In genomic region chr7:158812684-158813083, GRCh38 we compare ENCODE assay signal across 11 cellular contexts. TPM values are rescaled to one million over a fixed set of nuclear protein-coding genes. Genes with fewer than 3 reads are reported as not detected.
DNase-seq lines count a peak whose midpoint lies in the region; ATAC-seq and TF ChIP-seq lines count a peak whose summit lies in the region.
"Had no signal": no experiment of that assay in that cellular context is flagged by ENCODE, and none has a peak within 500 bp of the region (broad histone marks: within the 10 kb centered on the region; RNA-seq: fewer than 3 reads in every experiment).

No MANE protein-coding gene starts in this region.

- TF ChIP-seq RAD21 in HCT116 (IDR thresholded peaks at IDR 0.05; ENCODE audit: low read depth), result no peak

- TF ChIP-seq POLR2A in HCT116 (IDR thresholded peaks at IDR 0.05; ENCODE audit: borderline replicate concordance, extremely low read depth, insufficient read depth, insufficient read length), result no peak

- H3K27me3 ChIP-seq in HCT116 (ENCODE audit: insufficient read depth, low read length), result no peaks in the 10 kb centered on the region
- no peaks in the 10 kb centered on the region for H3K27me3 ChIP-seq in mammary epithelial cell (ENCODE audit: insufficient read depth, low read length)
- H3K27me3 ChIP-seq: cardiac muscle cell had no signal

- H3K4me3 ChIP-seq in HCT116 (replicated peaks in 1 of 2; ENCODE audit: low read depth in 1 of 2, low read length in 2 of 2) (no peak overlapping the region), mammary epithelial cell (replicated peaks in 1 of 3; ENCODE audit: insufficient read depth in 1 of 3, low read depth in 2 of 3, low read length in 3 of 3) (no peak overlapping the region)
- H3K4me3 ChIP-seq: cardiac muscle cell had no signal

- CTCF ChIA-PET in HCT116 (lab: Charles Lee) (no interaction called here), mammary epithelial cell (lab: Charles Lee; ENCODE audit: low non-redundant PET) (no interaction called here)

- H3K4me1 ChIP-seq in HCT116 (ENCODE audit: control insufficient read depth in 1 of 2, insufficient read depth in 2 of 2, low read length in 2 of 2) (peaks cover 26 to 60% of the 10 kb centered on the region in 2 experiments), mammary epithelial cell (ENCODE audit: insufficient read depth, low read length) (peaks cover 48% of the 10 kb centered on the region)

- H4K20me1 ChIP-seq in HCT116 (ENCODE audit: insufficient read depth) (0 out of 2 replicates have a peak, but pooled peaks cover 6% of the 10 kb centered on the region), mammary epithelial cell (ENCODE audit: insufficient read depth, low read length) (no peaks in the 10 kb centered on the region)

- H3K36me3 ChIP-seq in HCT116 (ENCODE audit: control insufficient read depth in 1 of 2, insufficient read depth in 2 of 2, low read length in 2 of 2) (no peaks in the 10 kb centered on the region), mammary epithelial cell (ENCODE audit: insufficient read depth, low read length) (peaks cover 7% of the 10 kb centered on the region)
- H3K36me3 ChIP-seq: cardiac muscle cell had no signal

- intact Hi-C loops in HCT116 (cut with micrococcal nuclease), result no loop called here
- intact Hi-C loops in mammary epithelial cell (cut with micrococcal nuclease), result no loop called here

- ATAC-seq in HCT116, result no peak
- no peak for ATAC-seq in HG02642 (IDR thresholded peaks at IDR 0.05; ENCODE audit: poor library complexity, unreplicated experiment)
- ATAC-seq in HG02884 (IDR thresholded peaks at IDR 0.05; ENCODE audit: unreplicated experiment), result no peak
- ATAC-seq in HG03460 (IDR thresholded peaks at IDR 0.05; ENCODE audit: unreplicated experiment), result no peak

- H3K9ac ChIP-seq in HCT116 (ENCODE audit: low read length), result no peak overlapping the region
- no peak overlapping the region for H3K9ac ChIP-seq in mammary epithelial cell (ENCODE audit: insufficient read depth, low read length)

- dilution Hi-C loops in mammary epithelial cell (cut with HindIII; ENCODE audit: low sequenced_read_pairs), result no loop called here

- H3K27ac ChIP-seq in HCT116 (ENCODE audit: low read depth, low read length) (no peak overlapping the region), mammary epithelial cell (ENCODE audit: insufficient read depth, low read depth, low read length) (peak overlapping the region; percentile 10)
- H3K27ac ChIP-seq: cardiac muscle cell had no signal

- POLR2A ChIA-PET in HCT116 (lab: Charles Lee), result no interaction called here

- DNase-seq in HCT116 (ENCODE audit: low read depth, low spot score) (no peak), mammary epithelial cell (no peak), NCI-H146 treated with DMSO at 0.1 percent for 48 hours (lab: John Stamatoyannopoulos, UW; ENCODE audit: unreplicated experiment) (no peak)
- peak; percentile 57 to 64 for DNase-seq in activated CD4-positive, alpha-beta T cell treated with anti-CD3 and anti-CD28 coated beads, Interleukin-2, amount 50 U/mL, for 4 hours
- DNase-seq in stimulated activated CD4-positive, alpha-beta T cell treated with anti-CD3 and anti-CD28 coated beads, Interleukin-4, amount 100 ng/mL, for 1 hour, result peak; percentile 35
- DNase-seq: foreskin fibroblast, substantia nigra had no signal

- in situ Hi-C loops in mammary epithelial cell (cut with MboI; ENCODE audit: low sequenced_read_pairs in 2 of 2), result no loop called here

- TF ChIP-seq CTCF in HCT116 (IDR thresholded peaks at IDR 0.05 in 2 of 3, conservative IDR thresholded peaks at IDR 0.05 in 1 of 3; ENCODE audit: borderline replicate concordance in 1 of 3, insufficient read depth in 1 of 3, low read depth in 2 of 3, low read length in 2 of 3) (no peak), mammary epithelial cell (conservative IDR thresholded peaks at IDR 0.05 in 1 of 2, IDR thresholded peaks at IDR 0.05 in 1 of 2; ENCODE audit: extremely low read depth in 1 of 2, insufficient read depth in 1 of 2, low read depth in 1 of 2, low read length in 2 of 2) (no peak)

- H3K79me2 ChIP-seq in HCT116 (ENCODE audit: insufficient read depth, low read length) (peaks cover 96% of the 10 kb centered on the region), mammary epithelial cell (ENCODE audit: insufficient read depth, low read length) (peaks cover 97% of the 10 kb centered on the region)

- BruUV-seq in HCT116 (replicated peaks; lab: Mats Ljungman, UMichigan) (no TSS peak), mammary epithelial cell (replicated peaks; lab: Mats Ljungman, UMichigan) (no TSS peak)

- RAD21 ChIA-PET in HCT116 (lab: Charles Lee; ENCODE audit: low non-redundant PET in 1 of 2, low total read pairs in 2 of 2, uncharacterized antibody in 2 of 2, unreplicated experiment in 2 of 2), result no interaction called here

- 88% methylated on average over 4 of the region's 5 CpGs for WGBS in mammary epithelial cell (ENCODE audit: low coverage, missing lambda C conversion rate)

- H3K9me3 ChIP-seq in HCT116 (ENCODE audit: control insufficient read depth in 1 of 2, insufficient read depth in 1 of 2, low read depth in 1 of 2, low read length in 2 of 2) (no peaks in the 10 kb centered on the region), mammary epithelial cell (replicated peaks; ENCODE audit: insufficient read depth, low read length) (no peaks in the 10 kb centered on the region)

- 0 out of 2 replicates have a peak overlapping the region, but pooled peaks have one; percentile 2 for H3K4me2 ChIP-seq in HCT116 (ENCODE audit: low read length)
- no peak overlapping the region for H3K4me2 ChIP-seq in mammary epithelial cell (ENCODE audit: insufficient read depth, low read depth, low read length)

- H3K9me2 ChIP-seq in HCT116 (ENCODE audit: insufficient read depth), result no peaks in the 10 kb centered on the region

- H2AFZ ChIP-seq in HCT116 (ENCODE audit: low read depth, low read length, poor library complexity, severe bottlenecking) (no peak overlapping the region), mammary epithelial cell (ENCODE audit: low read depth, low read length) (no peak overlapping the region)

TF ChIP-seq in HCT116, 20 proteins besides CTCF, POLR2A, EP300 and RAD21:
- TF ChIP-seq SIN3A (IDR thresholded peaks at IDR 0.05; ENCODE audit: low read depth), result no peak

RNA-seq across cellular contexts. Expression of gene ESYT2, which starts 16.6 kb away (rescaled TPM):
- total RNA-seq in HCT116 (2021; ENCODE audit: unreplicated experiment) (68.2 TPM), mammary epithelial cell (100 to 1,000 TPM in 1 of 2 donors, 10 to 100 TPM in 1; 78.9 to 101 TPM)
- 48.8 and 57.5 TPM in 2 replicates for polyA plus RNA-seq in HCT116 (2012)
- polyA plus RNA-seq in mammary epithelial cell, result 60.5 TPM
- 84.7 TPM for polyA minus RNA-seq in mammary epithelial cell

RNA-seq across cellular contexts. Expression of gene DYNC2I1, which starts 43.7 kb away (rescaled TPM):
- 13.6 TPM for total RNA-seq in HCT116 (2021; ENCODE audit: unreplicated experiment)
- 13.2 and 15.5 TPM in 2 replicates for polyA plus RNA-seq in HCT116 (2012)
- total RNA-seq in mammary epithelial cell, result 10 to 100 TPM in 1 of 2 donors, 1 to 10 TPM in 1; 5.0 to 18.4 TPM
- polyA plus RNA-seq in mammary epithelial cell, result 10.5 TPM
- 2.3 TPM for polyA minus RNA-seq in mammary epithelial cell

Comparison
In these comparisons a context has a peak if more than half of its experiments do, and no peak if none do; other contexts are left out.
1. DNase-seq: peak in activated CD4-positive, alpha-beta T cell treated with anti-CD3 and anti-CD28 coated beads, Interleukin-2, amount 50 U/mL, for 4 hours (2 of 2) and stimulated activated CD4-positive, alpha-beta T cell treated with anti-CD3 and anti-CD28 coated beads, Interleukin-4, amount 100 ng/mL, for 1 hour (single experiment); none in HCT116 (single experiment), mammary epithelial cell (single experiment) and NCI-H146 treated with DMSO at 0.1 percent for 48 hours (single experiment).